20 cellular contexts compared by ENCODE assay signal in the genomic region with DNA sequence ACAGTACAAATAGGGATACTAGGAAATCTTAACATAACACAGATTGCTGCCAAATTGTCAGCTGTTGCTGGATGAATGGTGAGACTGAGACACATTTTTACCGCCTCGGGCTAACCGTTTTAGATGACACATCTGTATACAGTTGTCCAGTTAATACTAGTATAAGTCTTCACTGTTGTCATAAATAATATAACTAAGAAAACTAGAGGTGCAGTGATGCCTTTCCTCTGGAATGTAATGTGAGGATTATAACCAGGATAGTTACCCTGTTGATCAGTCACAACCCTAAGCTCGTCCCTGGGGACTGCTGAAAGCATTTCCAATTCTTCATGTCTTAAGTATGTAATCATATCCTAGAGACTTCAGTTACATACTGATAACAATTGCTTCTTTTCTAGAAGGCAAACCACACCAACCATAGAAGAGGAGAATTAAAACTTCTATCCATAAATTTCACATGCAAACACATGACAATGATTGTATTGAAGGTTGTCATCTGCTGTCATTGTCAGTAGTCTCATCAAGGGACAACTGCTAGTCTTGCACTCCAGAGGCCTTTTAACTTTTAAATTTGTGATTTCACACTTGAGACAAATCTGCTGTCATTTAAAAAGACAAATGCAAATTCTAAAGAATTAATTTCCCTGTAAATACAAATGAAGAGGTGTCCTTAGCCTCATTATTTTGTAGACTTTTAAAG.
DNase-seq lines count a peak whose midpoint lies in the region; ATAC-seq and TF ChIP-seq lines count a peak whose summit lies in the region.
"Had no signal": no experiment of that assay in that cellular context is flagged by ENCODE, and none has a peak within 500 bp of the region (broad histone marks: within the 10 kb centered on the region; RNA-seq: fewer than 3 reads in every experiment).

No MANE protein-coding gene starts in this region.

- DNase-seq in BJ (ENCODE audit: low read depth) = peak; percentile 26
- DNase-seq in HS-27A (ENCODE audit: low read depth) = peak; percentile 24
- DNase-seq in cardiac fibroblast (ENCODE audit: low read depth in 2 of 2) = peak; percentile 10 to 31
- no peak for DNase-seq in mesothelial cell of epicardium (ENCODE audit: low spot score in 2 of 2, unreplicated experiment in 2 of 2)
- no peak for DNase-seq in NCI-H526 (lab: John Stamatoyannopoulos, UW)
- DNase-seq in 8988T = no peak
- no peak for DNase-seq in NCI-H1092 treated with DMSO at 0.1 percent for 48 hours (lab: John Stamatoyannopoulos, UW)
- DNase-seq: activated CD4-positive, alpha-beta T cell treated with anti-CD3 and anti-CD28 coated beads for 4 hours; activated T-cell treated with anti-CD3 and anti-CD28 coated beads, Interleukin-2, amount 50 U/mL, for 1 hour; DMS153; foreskin melanocyte; left ventricle myocardium inferior; ovary; stimulated activated CD4-positive, alpha-beta T cell treated with anti-CD3 and anti-CD28 coated beads, Interleukin-4, amount 100 ng/mL, for 1 hour; stimulated activated CD8-positive, alpha-beta memory T cell treated with anti-CD3 and anti-CD28 coated beads, Interleukin-4, amount 100 ng/mL, for 48 hours had no signal

- H3K27me3 ChIP-seq in BJ (ENCODE audit: control insufficient read depth, insufficient read depth, low read length) = no peaks in the 10 kb centered on the region
- H3K27me3 ChIP-seq: BLaER1 treated with 17β-estradiol and CSF1 and Interleukin-3, amounts not matched to agents 10 nM and 100 nM; cardiac muscle cell; ovary had no signal

- no peak overlapping the region for H3K4me3 Mint-ChIP-seq in mesothelial cell of epicardium
- H3K4me3 Mint-ChIP-seq: activated naive CD8-positive, alpha-beta T cell; IgD-negative memory B cell had no signal

- H3K4me1 Mint-ChIP-seq in mesothelial cell of epicardium = peaks cover 24% of the 10 kb centered on the region

- peak overlapping the region; percentile 53 for H3K27ac Mint-ChIP-seq in mesothelial cell of epicardium
- H3K27ac Mint-ChIP-seq: activated naive CD8-positive, alpha-beta T cell; IgD-negative memory B cell had no signal

- ATAC-seq in GM19328 (IDR thresholded peaks at IDR 0.05; ENCODE audit: unreplicated experiment) = no peak

- H3K4me3 ChIP-seq in BJ (ENCODE audit: low read depth, low read length) (no peak overlapping the region), cardiac fibroblast (replicated peaks in 1 of 2; ENCODE audit: low read depth in 2 of 2, low read length in 2 of 2) (no peak overlapping the region)
- H3K4me3 ChIP-seq: BLaER1 treated with 17β-estradiol and CSF1 and Interleukin-3, amounts not matched to agents 10 nM and 100 nM; cardiac muscle cell; left ventricle myocardium inferior; ovary had no signal

- no peaks in the 10 kb centered on the region for H3K27me3 Mint-ChIP-seq in mesothelial cell of epicardium (ENCODE audit: low read depth)
- H3K27me3 Mint-ChIP-seq: activated naive CD8-positive, alpha-beta T cell; IgD-negative memory B cell had no signal

- H3K36me3 ChIP-seq in BJ (ENCODE audit: control insufficient read depth, insufficient read depth, low read length) = no peaks in the 10 kb centered on the region
- H3K36me3 ChIP-seq: BLaER1 treated with 17β-estradiol and CSF1 and Interleukin-3, amounts not matched to agents 10 nM and 100 nM; cardiac muscle cell; left ventricle myocardium inferior; ovary had no signal

- POLR2A ChIA-PET in BJ (lab: Charles Lee) = no interaction called here

- CTCF ChIA-PET in BJ (lab: Yijun Ruan, JAX) = no interaction called here

- TF ChIP-seq CTCF in BJ (IDR thresholded peaks at IDR 0.05; ENCODE audit: insufficient read depth, low read depth, low read length) (no peak), cardiac fibroblast (IDR thresholded peaks at IDR 0.05; ENCODE audit: low read depth, low read length) (no peak), mesothelial cell of epicardium (IDR thresholded peaks at IDR 0.05; ENCODE audit: unreplicated experiment) (no peak)

- peaks cover 5% of the 10 kb centered on the region for H3K9me3 Mint-ChIP-seq in mesothelial cell of epicardium

- peaks cover 4% of the 10 kb centered on the region for H3K36me3 Mint-ChIP-seq in mesothelial cell of epicardium
- H3K36me3 Mint-ChIP-seq: activated naive CD8-positive, alpha-beta T cell; IgD-negative memory B cell had no signal

Comparison
In these comparisons a context has a peak if more than half of its experiments do, and no peak if none do; other contexts are left out.
1. DNase-seq: peak in BJ (single experiment), HS-27A (single experiment) and cardiac fibroblast (2 of 2); none in mesothelial cell of epicardium (0 of 2), NCI-H526 (0 of 2), 8988T (single experiment) and NCI-H1092 treated with DMSO at 0.1 percent for 48 hours (single experiment).